In the genomic region with DNA sequence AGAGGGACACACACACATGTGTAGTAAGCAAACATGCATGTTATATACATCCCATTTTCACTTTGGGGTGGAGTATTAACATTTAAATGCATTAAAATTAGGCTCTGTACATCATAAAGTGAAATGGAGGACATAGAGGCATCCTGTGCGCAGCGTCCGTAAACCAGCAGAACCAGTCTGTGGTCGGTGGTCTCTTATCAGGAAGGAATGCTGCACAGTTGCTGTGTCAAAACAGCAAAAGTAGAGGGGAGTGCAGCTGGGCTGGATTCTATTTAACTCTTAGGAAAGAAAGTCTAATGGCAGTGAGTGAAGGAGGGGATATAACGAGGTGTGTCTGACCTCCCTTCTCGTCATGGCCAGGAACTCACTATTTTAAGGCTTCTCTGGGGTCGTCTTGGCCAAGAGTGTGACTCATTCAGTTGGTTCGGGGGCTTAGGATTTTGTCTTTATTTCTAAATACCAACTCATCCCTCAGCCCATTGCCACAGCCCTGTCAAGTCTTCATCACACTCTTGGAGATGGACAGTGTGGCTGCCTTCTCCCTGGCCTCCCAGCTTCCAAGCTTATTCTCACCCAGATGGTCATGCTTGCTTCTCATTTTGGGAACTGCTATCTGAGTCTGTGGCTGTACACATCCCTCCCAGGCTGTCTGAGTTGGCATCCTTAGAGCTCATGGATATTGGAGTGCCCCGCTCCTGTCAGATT, we compare ENCODE assay signal across 22 cellular contexts. TPM values are rescaled to one million over a fixed set of nuclear protein-coding genes. Genes with fewer than 3 reads are reported as not detected.
"Had no signal": no experiment of that assay in that cellular context is flagged by ENCODE, and none has a peak within 500 bp of the region (broad histone marks: within the 10 kb centered on the region; RNA-seq: fewer than 3 reads in every experiment).

No MANE protein-coding gene starts in this region.

- H3K27me3 Mint-ChIP-seq: stimulated activated naive CD8-positive, alpha-beta T cell treated with anti-CD3 and anti-CD28 coated beads, Interleukin-15, Interleukin-2, amounts not matched to agents 100 ng/mL and 50 ng/mL, for 24 hours had no signal

- H3K36me3 Mint-ChIP-seq: naive thymus-derived CD8-positive, alpha-beta T cell; stimulated activated effector memory CD8-positive, alpha-beta T cell treated with anti-CD3 and anti-CD28 coated beads, Interleukin-12 subunit alpha, Interleukin-12 subunit beta, amount 100 ng/mL, for 72 hours had no signal

- H3K4me1 Mint-ChIP-seq: naive thymus-derived CD8-positive, alpha-beta T cell; stimulated activated effector memory CD8-positive, alpha-beta T cell treated with anti-CD3 and anti-CD28 coated beads, Interleukin-12 subunit alpha, Interleukin-12 subunit beta, amount 100 ng/mL, for 72 hours had no signal

- ATAC-seq: heart left ventricle; mucosa of descending colon; naive thymus-derived CD8-positive, alpha-beta T cell; stimulated activated effector memory CD8-positive, alpha-beta T cell treated with anti-CD3 and anti-CD28 coated beads, Interleukin-12 subunit alpha, Interleukin-12 subunit beta, amount 100 ng/mL, for 72 hours had no signal

- H3K4me3 ChIP-seq: heart left ventricle, mucosa of descending colon, sigmoid colon, skin epidermis, testis, tibial nerve had no signal

- H3K27me3 ChIP-seq: sigmoid colon, testis, tibial nerve had no signal

- H3K27ac ChIP-seq: heart left ventricle, neutrophil, sigmoid colon, testis, tibial nerve had no signal

- H3K36me3 ChIP-seq: heart left ventricle, neutrophil, sigmoid colon, tibial nerve had no signal

- H3K27ac Mint-ChIP-seq: naive thymus-derived CD8-positive, alpha-beta T cell; stimulated activated effector memory CD8-positive, alpha-beta T cell treated with anti-CD3 and anti-CD28 coated beads, Interleukin-12 subunit alpha, Interleukin-12 subunit beta, amount 100 ng/mL, for 72 hours; stimulated activated naive CD8-positive, alpha-beta T cell treated with anti-CD3 and anti-CD28 coated beads, Interleukin-15, Interleukin-2, amounts not matched to agents 100 ng/mL and 50 ng/mL, for 24 hours had no signal

- H3K4me3 Mint-ChIP-seq: naive thymus-derived CD8-positive, alpha-beta T cell; stimulated activated effector memory CD8-positive, alpha-beta T cell treated with anti-CD3 and anti-CD28 coated beads, Interleukin-12 subunit alpha, Interleukin-12 subunit beta, amount 100 ng/mL, for 72 hours; stimulated activated naive CD8-positive, alpha-beta T cell treated with anti-CD3 and anti-CD28 coated beads, Interleukin-15, Interleukin-2, amounts not matched to agents 100 ng/mL and 50 ng/mL, for 24 hours had no signal

- DNase-seq: dermis blood vessel endothelial cell; erythroblast; foreskin melanocyte; heart left ventricle; hippocampal formation; kidney glomerular epithelial cell; mammary epithelial cell; mucosa of descending colon; naive thymus-derived CD8-positive, alpha-beta T cell; sigmoid colon; stimulated activated CD4-positive, alpha-beta T cell treated with anti-CD3 and anti-CD28 coated beads, Interleukin-12 subunit alpha, Interleukin-12 subunit beta, amount 100 ng/mL, for 4 hours; stimulated activated CD8-positive, alpha-beta memory T cell treated with anti-CD3 and anti-CD28 coated beads, Interleukin-4, amount 100 ng/mL, for 48 hours; testis had no signal

- H3K4me1 ChIP-seq: heart left ventricle, sigmoid colon, testis, tibial nerve had no signal

- H3K9me3 ChIP-seq: mucosa of descending colon, neutrophil, testis, tibial nerve had no signal

- H3K9me3 Mint-ChIP-seq: naive thymus-derived CD8-positive, alpha-beta T cell; stimulated activated effector memory CD8-positive, alpha-beta T cell treated with anti-CD3 and anti-CD28 coated beads, Interleukin-12 subunit alpha, Interleukin-12 subunit beta, amount 100 ng/mL, for 72 hours; stimulated activated naive CD8-positive, alpha-beta T cell treated with anti-CD3 and anti-CD28 coated beads, Interleukin-15, Interleukin-2, amounts not matched to agents 100 ng/mL and 50 ng/mL, for 24 hours had no signal

RNA-seq across cellular contexts. Expression of gene CXCL14, which starts 20.1 kb away (rescaled TPM):
- total RNA-seq: endothelial cell of umbilical vein; glomerular endothelial cell; naive thymus-derived CD8-positive, alpha-beta T cell; osteoblast; pulmonary artery endothelial cell had no signal
